In genomic region chr6:124961784-124962611, GRCh38 we compare ENCODE assay signal across 1 cellular context.
TF ChIP-seq lines count a peak whose summit lies in the region.

Gene RNF217, plus strand, starts transcription at chr6:124962437. Its CDS starts 108 bp downstream, at chr6:124962545.

TF ChIP-seq in K562, 482 proteins besides CTCF, POLR2A, EP300 and RAD21 (continued from another document and continues in another):
- TF ChIP-seq CCNT2 (IDR thresholded peaks at IDR 0.05; ENCODE audit: borderline replicate concordance, extremely low read depth, insufficient read length, low read depth, low read length): peak; percentile 79
- no peak for TF ChIP-seq ETV6 (IDR thresholded peaks at IDR 0.05; ENCODE audit: borderline replicate concordance in 1 of 2, low read depth in 2 of 2, low read length in 1 of 2)
- no peak for TF ChIP-seq ETV6 (CRISPR knock-in tag; IDR thresholded peaks at IDR 0.05; ENCODE audit: borderline replicate concordance)
- no peak for TF ChIP-seq ZBTB34 (CRISPR knock-in tag; IDR thresholded peaks at IDR 0.05)
- TF ChIP-seq TRIM28 (IDR thresholded peaks at IDR 0.05): no peak
- peak; percentile 86 for TF ChIP-seq POLR2G (IDR thresholded peaks at IDR 0.05; ENCODE audit: low read depth, low read length)
- no peak for TF ChIP-seq PHF20 (IDR thresholded peaks at IDR 0.05; ENCODE audit: partially characterized antibody)
- TF ChIP-seq ZNF766 (CRISPR knock-in tag; conservative IDR thresholded peaks at IDR 0.05): peak; percentile 23
- TF ChIP-seq ZC3H4 (CRISPR knock-in tag; IDR thresholded peaks at IDR 0.05; ENCODE audit: borderline replicate concordance): no peak
- no peak for TF ChIP-seq BCLAF1 (IDR thresholded peaks at IDR 0.05; ENCODE audit: borderline replicate concordance in 1 of 2, control insufficient read depth in 1 of 2, low read depth in 2 of 2, low read length in 1 of 2)
- TF ChIP-seq MXI1 (IDR thresholded peaks at IDR 0.05; ENCODE audit: low read depth, low read length): 0 out of 2 replicates have a peak, but pooled peaks have one; percentile 25
- TF ChIP-seq BRF2 (IDR thresholded peaks at IDR 0.05; ENCODE audit: borderline replicate concordance, insufficient read depth, insufficient read length): no peak
- TF ChIP-seq ZNF444 (CRISPR knock-in tag; IDR thresholded peaks at IDR 0.05): no peak
- peak; percentile 89 for TF ChIP-seq RBBP5 (IDR thresholded peaks at IDR 0.05; ENCODE audit: borderline replicate concordance, insufficient read depth, low read length, poor library complexity, severe bottlenecking)
- TF ChIP-seq CSDE1 (IDR thresholded peaks at IDR 0.05): no peak
- no peak for TF ChIP-seq PRDM10 (IDR thresholded peaks at IDR 0.05; ENCODE audit: partially characterized antibody)
- TF ChIP-seq IRF9 (tag; IDR thresholded peaks at IDR 0.05): no peak
- TF ChIP-seq ZNF639 (CRISPR knock-in tag; conservative IDR thresholded peaks at IDR 0.05 in 1 of 2, IDR thresholded peaks at IDR 0.05 in 1 of 2): 0 out of 4 replicates have a peak, but pooled peaks of 1 of the 2 experiments have one; percentile 54
- TF ChIP-seq GATAD2A (IDR thresholded peaks at IDR 0.05): peak; percentile 96
- no peak for TF ChIP-seq SRSF9 (IDR thresholded peaks at IDR 0.05; ENCODE audit: borderline replicate concordance, low read depth, low read length)
- no peak for TF ChIP-seq XRCC3 (IDR thresholded peaks at IDR 0.05)
- no peak for TF ChIP-seq PHB2 (IDR thresholded peaks at IDR 0.05; ENCODE audit: low read depth)
- no peak for TF ChIP-seq ZZZ3 (IDR thresholded peaks at IDR 0.05)
- no peak for TF ChIP-seq SMC3 (conservative IDR thresholded peaks at IDR 0.05; ENCODE audit: insufficient read depth, low read depth, low read length)
- TF ChIP-seq BRF1 (IDR thresholded peaks at IDR 0.05; ENCODE audit: borderline replicate concordance, extremely low read depth, insufficient read length): no peak
- TF ChIP-seq ESRRB (CRISPR knock-in tag; IDR thresholded peaks at IDR 0.05; ENCODE audit: borderline replicate concordance): no peak
- no peak for TF ChIP-seq SRSF7 (optimal IDR thresholded peaks at IDR 0.05; ENCODE audit: low read depth, low read length)
- TF ChIP-seq ZNF592 (IDR thresholded peaks at IDR 0.05): 0 out of 2 replicates have a peak, but pooled peaks have one; percentile 35
- TF ChIP-seq NR2C2 (CRISPR knock-in tag; IDR thresholded peaks at IDR 0.05): peak; percentile 59; the same call in 1 of the 2 replicates
- TF ChIP-seq NR2C2 (tag; IDR thresholded peaks at IDR 0.05): peak; percentile 87
- 0 out of 2 replicates have a peak, but pooled peaks have one; percentile 43 for TF ChIP-seq TAF7 (tag; IDR thresholded peaks at IDR 0.05)
- TF ChIP-seq TGIF2 (CRISPR knock-in tag; IDR thresholded peaks at IDR 0.05): no peak
- TF ChIP-seq BACH1 (tag; IDR thresholded peaks at IDR 0.05): no peak
- peak; percentile 49; the same call in 1 of the 2 replicates for TF ChIP-seq MTA2 (IDR thresholded peaks at IDR 0.05; ENCODE audit: low read depth)
- TF ChIP-seq CREB3L1 (IDR thresholded peaks at IDR 0.05; ENCODE audit: borderline replicate concordance, low read depth): no peak; the same call in 1 of the 2 replicates
- TF ChIP-seq USF1 (CRISPR knock-in tag; IDR thresholded peaks at IDR 0.05): no peak
- TF ChIP-seq TCF3 (CRISPR knock-in tag; IDR thresholded peaks at IDR 0.05): peak; percentile 28; the same call in 1 of the 2 replicates
- TF ChIP-seq HBP1 (CRISPR knock-in tag; IDR thresholded peaks at IDR 0.05): no peak
- TF ChIP-seq FOS (IDR thresholded peaks at IDR 0.05; ENCODE audit: extremely low read depth, insufficient read length): no peak
